8 cellular contexts compared by ENCODE assay signal in genomic region chr3:27591811-27592210, GRCh38.
A peak's percentile ranks its signal among the peaks of the same experiment; 100 is the strongest.
DNase-seq lines count a peak whose midpoint lies in the region; ATAC-seq and TF ChIP-seq lines count a peak whose summit lies in the region.

No MANE protein-coding gene starts in this region.

- H3K4me3 Mint-ChIP-seq in neural crest cell (no peak overlapping the region), endodermal cell (no peak overlapping the region)

- H3K36me3 Mint-ChIP-seq in neural crest cell (ENCODE audit: low read depth) = no peaks in the 10 kb centered on the region
- H3K36me3 Mint-ChIP-seq in endodermal cell (ENCODE audit: low read depth) = no peaks in the 10 kb centered on the region

- ATAC-seq in GM18502 (IDR thresholded peaks at IDR 0.05; ENCODE audit: poor library complexity, unreplicated experiment) (peak; percentile 78), HG02981 (IDR thresholded peaks at IDR 0.05; ENCODE audit: unreplicated experiment) (peak; percentile 47), GM21528 (IDR thresholded peaks at IDR 0.05; ENCODE audit: low FRiP score, unreplicated experiment) (no peak)

- H3K4me3 ChIP-seq in endodermal cell (ENCODE audit: low read length) = no peak overlapping the region

- peaks cover 26% of the 10 kb centered on the region for H3K4me1 Mint-ChIP-seq in neural crest cell
- H3K4me1 Mint-ChIP-seq in endodermal cell = peaks cover 24% of the 10 kb centered on the region

- peak overlapping the region; percentile 84 for H3K27ac Mint-ChIP-seq in neural crest cell (ENCODE audit: unreplicated experiment)
- no peak overlapping the region for H3K27ac Mint-ChIP-seq in endodermal cell

- TF ChIP-seq CTCF in neural crest cell (conservative IDR thresholded peaks at IDR 0.05) (no peak), endodermal cell (conservative IDR thresholded peaks at IDR 0.05) (no peak)

- WGBS in endodermal cell (ENCODE audit: insufficient coverage in 1 of 2, insufficient read length in 1 of 2), 2 experiments = 89 to 90% methylated on average over 2 to 4 of the region's 4 CpGs

- no peaks in the 10 kb centered on the region for H3K9me3 ChIP-seq in endodermal cell (ENCODE audit: control insufficient read depth, low read length)

- H3K27me3 Mint-ChIP-seq in neural crest cell (ENCODE audit: low read depth) (no peaks in the 10 kb centered on the region), endodermal cell (ENCODE audit: insufficient read depth) (no peaks in the 10 kb centered on the region)

- H3K27ac ChIP-seq in angular gyrus (ENCODE audit: low read depth, low read length) (peak overlapping the region; percentile 42), endodermal cell (ENCODE audit: low read depth, low read length) (no peak overlapping the region)

- H3K9me3 Mint-ChIP-seq in neural crest cell = no peaks in the 10 kb centered on the region
- H3K9me3 Mint-ChIP-seq in endodermal cell = no peaks in the 10 kb centered on the region

- no peaks in the 10 kb centered on the region for H3K36me3 ChIP-seq in endodermal cell (ENCODE audit: control insufficient read depth, insufficient read depth, low read length)

- no peak for DNase-seq in neural crest cell (ENCODE audit: low read depth, low spot score)
- no peak for DNase-seq in islet precursor cell
- no peak for DNase-seq in NK-92 (lab: John Stamatoyannopoulos, UW; ENCODE audit: unreplicated experiment)
- no peak for DNase-seq in endodermal cell

- no peaks in the 10 kb centered on the region for H3K27me3 ChIP-seq in endodermal cell (ENCODE audit: control insufficient read depth, insufficient read depth, low read length, poor library complexity, severe bottlenecking)

- H3K9ac ChIP-seq in endodermal cell (ENCODE audit: extremely low read depth, low read length, poor library complexity, severe bottlenecking) = no peak overlapping the region

- peaks cover 5% of the 10 kb centered on the region for H3K4me1 ChIP-seq in endodermal cell (ENCODE audit: control insufficient read depth, insufficient read depth, low read length)
